Comparison of ENCODE assay signal across 8 cellular contexts in genomic region chr6:42047790-42048405, GRCh38. TPM values are rescaled to one million over a fixed set of nuclear protein-coding genes. Genes with fewer than 3 reads are reported as not detected.
A peak's percentile ranks its signal among the peaks of the same experiment; 100 is the strongest.
DNase-seq lines count a peak whose midpoint lies in the region; ATAC-seq and TF ChIP-seq lines count a peak whose summit lies in the region.

No MANE protein-coding gene starts in this region.

- peaks cover 33% of the 10 kb centered on the region for H3K4me1 ChIP-seq in Panc1 (ENCODE audit: control insufficient read depth, insufficient read depth, low read length)
- peaks cover 18 to 25% of the 10 kb centered on the region in 2 experiments for H3K4me1 ChIP-seq in trophoblast cell (ENCODE audit: control insufficient read depth in 1 of 2, insufficient read depth in 2 of 2, low read length in 2 of 2)

- no TSS peak for BruUV-seq in Panc1 (replicated peaks; lab: Mats Ljungman, UMichigan)

- peaks cover 2% of the 10 kb centered on the region; the same call in 1 of the 2 replicates for H3K36me3 ChIP-seq in Panc1 (ENCODE audit: control insufficient read depth, insufficient read depth, low read length)
- peaks cover 0 to 4% of the 10 kb centered on the region in 2 experiments for H3K36me3 ChIP-seq in trophoblast cell (ENCODE audit: control insufficient read depth in 1 of 2, insufficient read depth in 2 of 2, low read length in 2 of 2)

- H4K91ac ChIP-seq in trophoblast cell (ENCODE audit: low read depth, low read length): peak overlapping the region; percentile 42

- no peak overlapping the region for H2BK120ac ChIP-seq in trophoblast cell (ENCODE audit: insufficient read depth, low read length, poor library complexity)

- H3K4ac ChIP-seq in trophoblast cell (ENCODE audit: low read depth, low read length): no peak overlapping the region

- H3K79me2 ChIP-seq in trophoblast cell (ENCODE audit: control insufficient read depth, insufficient read depth, low read length, poor library complexity): peaks cover 2% of the 10 kb centered on the region

- H4K8ac ChIP-seq in trophoblast cell (ENCODE audit: low read depth, low read length): peak overlapping the region; percentile 55

- CTCF ChIA-PET in Panc1 (lab: Charles Lee): no interaction called here

- ATAC-seq in Panc1 (0 out of 2 replicates have a peak, but pooled peaks have one; percentile 0), HG02588 (IDR thresholded peaks at IDR 0.05; ENCODE audit: unreplicated experiment) (no peak), GM21515 (IDR thresholded peaks at IDR 0.05; ENCODE audit: unreplicated experiment) (no peak)

- no CpG with 5 or more reads among the region's 8 CpGs for WGBS in trophoblast cell (ENCODE audit: extremely low coverage, insufficient coverage, insufficient read length)

- H3K9me3 ChIP-seq in Panc1 (ENCODE audit: control insufficient read depth, insufficient read depth, low read depth, low read length) (no peaks in the 10 kb centered on the region), trophoblast cell (ENCODE audit: insufficient read depth, low read depth, low read length) (peaks cover 3% of the 10 kb centered on the region)

- peak overlapping the region; percentile 78 for H2AFZ ChIP-seq in trophoblast cell (ENCODE audit: insufficient read depth, low read length, poor library complexity)

- H3K27ac ChIP-seq in Panc1 (ENCODE audit: low read length): peak overlapping the region; percentile 62; the same call in 1 of the 2 replicates
- H3K27ac ChIP-seq in trophoblast cell (ENCODE audit: low read depth, low read length): no peak overlapping the region

- peaks cover 23% of the 10 kb centered on the region for H3K79me1 ChIP-seq in trophoblast cell (ENCODE audit: low read length)

- no peak overlapping the region for H2AK5ac ChIP-seq in trophoblast cell (ENCODE audit: low read length)

- peak overlapping the region; percentile 8 for H3K9ac ChIP-seq in trophoblast cell (ENCODE audit: low read length)

- H3K4me3 ChIP-seq in Panc1 (ENCODE audit: low read depth in 2 of 2, low read length in 2 of 2) (peak overlapping the region; percentile 70 to 97), epithelial cell of esophagus (ENCODE audit: low read length) (peak overlapping the region; percentile 68), trophoblast cell (ENCODE audit: low read depth, low read length) (peak overlapping the region; percentile 72)

- POLR2A ChIA-PET in Panc1 (lab: Charles Lee): no interaction called here

- DNase-seq in G401 (ENCODE audit: low spot score) (peak; percentile 47), Panc1 (ENCODE audit: low read depth, low spot score) (no peak), epithelial cell of esophagus (ENCODE audit: low read depth) (no peak), trophoblast cell (no peak), SKM-1 treated with dmso at 0.1 percent for 144 hours (lab: John Stamatoyannopoulos, UW; ENCODE audit: unreplicated experiment) (no peak), mesenteric fat pad (ENCODE audit: low spot score) (no peak)

- no peak overlapping the region for H2BK5ac ChIP-seq in trophoblast cell (ENCODE audit: low read depth, low read length, poor library complexity)

- intact Hi-C loops in Panc1 (cut with micrococcal nuclease; ENCODE audit: unreplicated experiment): no loop called here

- H3K27me3 ChIP-seq in Panc1 (ENCODE audit: control insufficient read depth, insufficient read depth, low read length) (no peaks in the 10 kb centered on the region), trophoblast cell (ENCODE audit: insufficient read depth, low read length) (no peaks in the 10 kb centered on the region)

- H3K14ac ChIP-seq in trophoblast cell (ENCODE audit: low read length): peak overlapping the region; percentile 34

- H3K4me2 ChIP-seq in trophoblast cell (ENCODE audit: low read length): peak overlapping the region; percentile 70

- no peak for TF ChIP-seq CTCF in Panc1 (IDR thresholded peaks at IDR 0.05)
- no peak for TF ChIP-seq CTCF in epithelial cell of esophagus (IDR thresholded peaks at IDR 0.05; ENCODE audit: insufficient read depth, low read depth, low read length, missing control alignments)

- H3K23ac ChIP-seq in trophoblast cell (ENCODE audit: low read length): no peak overlapping the region

- in situ Hi-C loops in G401 (cut with HindIII; ENCODE audit: low sequenced_read_pairs) (loop anchor here (25.0 kb wide), 1 partner anchor 261 kb away; the partner anchor contains the start of genes FRS3, PRICKLE4 and TOMM6), Panc1 (cut with HindIII; ENCODE audit: low pct_unique_long_range_greater_than_20kb, low sequenced_read_pairs) (no loop called here)

- no peak overlapping the region for H2BK12ac ChIP-seq in trophoblast cell (ENCODE audit: low read length)

- H4K12ac ChIP-seq in trophoblast cell (ENCODE audit: low read depth, low read length): peak overlapping the region; percentile 5

- peak overlapping the region; percentile 38 for H3K18ac ChIP-seq in trophoblast cell (ENCODE audit: low read length)

RNA-seq across cellular contexts. Expression of gene TAF8, which starts 2.4 kb away (rescaled TPM):
- 27.5 and 28.2 TPM in 2 replicates for total RNA-seq in G401 (2014; rRNA removed; shearing (Covaris generic))
- total RNA-seq in Panc1 (2021; ENCODE audit: unreplicated experiment) (35.5 TPM), mesenteric fat pad (36.8 TPM)
- 18.2 TPM for polyA plus RNA-seq in Panc1 (2012; ENCODE audit: insufficient read length)
- 14.4 and 15.2 TPM in 2 replicates for polyA plus RNA-seq in trophoblast cell (2013)
